ENCODE assay signal across 14 cellular contexts in the genomic region with DNA sequence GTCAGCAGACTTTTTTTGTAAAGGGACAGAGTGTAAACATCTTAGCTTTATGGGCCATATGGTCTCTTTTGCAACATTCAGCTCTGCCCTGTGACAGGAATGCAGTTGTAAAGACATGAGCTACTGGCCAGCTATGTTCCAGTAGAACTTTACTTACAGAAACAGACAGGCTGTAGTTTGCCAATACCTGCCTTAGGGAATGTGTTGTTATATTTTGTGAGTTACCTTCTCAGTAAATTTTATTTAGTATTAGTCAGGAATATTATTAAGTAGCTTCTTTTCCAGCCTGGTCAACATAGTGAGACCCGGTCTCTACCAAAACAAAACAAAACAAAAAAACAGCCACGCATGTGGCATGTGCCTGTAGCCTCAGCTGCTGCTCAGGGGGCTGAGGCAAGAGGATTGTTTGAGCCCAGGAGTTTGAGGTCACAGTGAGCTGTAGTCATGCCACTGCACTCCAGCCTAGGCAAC. TPM values are rescaled to one million over a fixed set of nuclear protein-coding genes. Genes with fewer than 3 reads are reported as not detected.
DNase-seq lines count a peak whose midpoint lies in the region; ATAC-seq, FAIRE-seq and TF ChIP-seq lines count a peak whose summit lies in the region.
"Had no signal": no experiment of that assay in that cellular context is flagged by ENCODE, and none has a peak within 500 bp of the region (broad histone marks: within the 10 kb centered on the region; RNA-seq: fewer than 3 reads in every experiment).

No MANE protein-coding gene starts in this region.

- no peak overlapping the region for H3K4me3 Mint-ChIP-seq in activated naive CD8-positive, alpha-beta T cell treated with anti-CD3 and anti-CD28 coated beads, Interleukin-2, amount 50 U/mL, for 24 hours
- no peak overlapping the region for H3K4me3 Mint-ChIP-seq in activated naive CD8-positive, alpha-beta T cell treated with anti-CD3 and anti-CD28 coated beads for 36 hours
- H3K4me3 Mint-ChIP-seq in endothelial cell (ENCODE audit: unreplicated experiment) (no peak overlapping the region), type B pancreatic cell (no peak overlapping the region)
- H3K4me3 Mint-ChIP-seq: stimulated activated memory B cell treated with anti-CD40 and anti-IgM and Interleukin-4, amounts not matched to agents 10 μg/mL and 1 μg/mL and 100 μg/mL, for 72 hours had no signal

- peaks cover 0 to 5% of the 10 kb centered on the region in 2 donors for H3K4me1 ChIP-seq in kidney (ENCODE audit: control insufficient read depth in 1 of 2, insufficient read depth in 1 of 2, low read depth in 1 of 2, low read length in 2 of 2)
- H3K4me1 ChIP-seq: ascending aorta had no signal

- H3K9me3 Mint-ChIP-seq in activated naive CD8-positive, alpha-beta T cell treated with anti-CD3 and anti-CD28 coated beads, Interleukin-2, amount 50 U/mL, for 24 hours, result no peaks in the 10 kb centered on the region
- H3K9me3 Mint-ChIP-seq in activated naive CD8-positive, alpha-beta T cell treated with anti-CD3 and anti-CD28 coated beads for 36 hours, result no peaks in the 10 kb centered on the region
- no peaks in the 10 kb centered on the region for H3K9me3 Mint-ChIP-seq in endothelial cell (ENCODE audit: unreplicated experiment)
- no peaks in the 10 kb centered on the region for H3K9me3 Mint-ChIP-seq in type B pancreatic cell
- H3K9me3 Mint-ChIP-seq: stimulated activated memory B cell treated with anti-CD40 and anti-IgM and Interleukin-4, amounts not matched to agents 10 μg/mL and 1 μg/mL and 100 μg/mL, for 72 hours had no signal

- no peak overlapping the region for H3K27ac ChIP-seq in kidney (ENCODE audit: low read depth in 2 of 2, low read length in 2 of 2)
- H3K27ac ChIP-seq: ascending aorta had no signal

- ATAC-seq in activated naive CD8-positive, alpha-beta T cell treated with anti-CD3 and anti-CD28 coated beads, Interleukin-2, amount 50 U/mL, for 24 hours, result no peak
- ATAC-seq: stimulated activated memory B cell treated with anti-CD40 and anti-IgM and Interleukin-4, amounts not matched to agents 10 μg/mL and 1 μg/mL and 100 μg/mL, for 72 hours had no signal

- H3K36me3 ChIP-seq in kidney (ENCODE audit: control insufficient read depth in 1 of 2, insufficient read depth in 2 of 2, low read length in 2 of 2), result peaks cover 17 to 27% of the 10 kb centered on the region in 2 donors

- FAIRE-seq in kidney (lab: Jason Lieb, UNC), result no peak

- peaks cover 21% of the 10 kb centered on the region for H3K4me1 Mint-ChIP-seq in activated naive CD8-positive, alpha-beta T cell treated with anti-CD3 and anti-CD28 coated beads, Interleukin-2, amount 50 U/mL, for 24 hours
- peaks cover 20% of the 10 kb centered on the region for H3K4me1 Mint-ChIP-seq in activated naive CD8-positive, alpha-beta T cell treated with anti-CD3 and anti-CD28 coated beads for 36 hours
- peaks cover 21% of the 10 kb centered on the region for H3K4me1 Mint-ChIP-seq in endothelial cell (ENCODE audit: unreplicated experiment)
- peaks cover 5% of the 10 kb centered on the region for H3K4me1 Mint-ChIP-seq in type B pancreatic cell (ENCODE audit: unreplicated experiment)

- peaks cover 22% of the 10 kb centered on the region for H3K36me3 Mint-ChIP-seq in activated naive CD8-positive, alpha-beta T cell treated with anti-CD3 and anti-CD28 coated beads, Interleukin-2, amount 50 U/mL, for 24 hours (ENCODE audit: low read depth)
- H3K36me3 Mint-ChIP-seq in activated naive CD8-positive, alpha-beta T cell treated with anti-CD3 and anti-CD28 coated beads for 36 hours, result peaks cover 17% of the 10 kb centered on the region
- H3K36me3 Mint-ChIP-seq in endothelial cell (ENCODE audit: low read depth, unreplicated experiment) (peaks cover 21% of the 10 kb centered on the region), type B pancreatic cell (peaks cover 29% of the 10 kb centered on the region)

- TF ChIP-seq CTCF in endothelial cell (IDR thresholded peaks at IDR 0.05; ENCODE audit: unreplicated experiment), result no peak
- no peak for TF ChIP-seq CTCF in type B pancreatic cell (conservative IDR thresholded peaks at IDR 0.05)
- no peak for TF ChIP-seq CTCF in kidney (IDR thresholded peaks at IDR 0.05; ENCODE audit: borderline replicate concordance, extremely low read depth, insufficient read depth)

- intact Hi-C loops in kidney (cut with DNase I), result no loop called here

- H3K4me3 ChIP-seq in kidney (ENCODE audit: low read length in 2 of 2), result no peak overlapping the region
- H3K4me3 ChIP-seq: ascending aorta had no signal

- DNase-seq in activated naive CD8-positive, alpha-beta T cell treated with anti-CD3 and anti-CD28 coated beads, Interleukin-2, amount 50 U/mL, for 24 hours, result no peak
- DNase-seq in activated naive CD8-positive, alpha-beta T cell treated with anti-CD3 and anti-CD28 coated beads for 36 hours, result no peak
- DNase-seq in endothelial cell (ENCODE audit: low spot score) (no peak), lung microvascular endothelial cell (ENCODE audit: low read depth in 2 of 2) (peak; percentile 50 to 63), type B pancreatic cell (ENCODE audit: extremely low spot score, unreplicated experiment) (no peak), NCI-H1105 (lab: John Stamatoyannopoulos, UW) (no peak), SHP77 treated with DMSO at 0.1 percent for 48 hours (lab: John Stamatoyannopoulos, UW) (no peak), kidney (no peak)
- DNase-seq: head of caudate nucleus; NCI-H146; NK-92 treated with Interleukin-12 subunit alpha and Interleukin-12 subunit beta, amount 100 ng/mL, for 24 hours had no signal

- peak overlapping the region; percentile 43 for H3K27ac Mint-ChIP-seq in activated naive CD8-positive, alpha-beta T cell treated with anti-CD3 and anti-CD28 coated beads, Interleukin-2, amount 50 U/mL, for 24 hours
- no peak overlapping the region for H3K27ac Mint-ChIP-seq in activated naive CD8-positive, alpha-beta T cell treated with anti-CD3 and anti-CD28 coated beads for 36 hours
- H3K27ac Mint-ChIP-seq in endothelial cell (ENCODE audit: unreplicated experiment) (peak overlapping the region; percentile 99), type B pancreatic cell (peak overlapping the region; percentile 5)
- H3K27ac Mint-ChIP-seq: stimulated activated memory B cell treated with anti-CD40 and anti-IgM and Interleukin-4, amounts not matched to agents 10 μg/mL and 1 μg/mL and 100 μg/mL, for 72 hours had no signal

- no peaks in the 10 kb centered on the region for H3K27me3 Mint-ChIP-seq in activated naive CD8-positive, alpha-beta T cell treated with anti-CD3 and anti-CD28 coated beads, Interleukin-2, amount 50 U/mL, for 24 hours
- H3K27me3 Mint-ChIP-seq in activated naive CD8-positive, alpha-beta T cell treated with anti-CD3 and anti-CD28 coated beads for 36 hours, result no peaks in the 10 kb centered on the region
- peaks cover 5% of the 10 kb centered on the region for H3K27me3 Mint-ChIP-seq in endothelial cell (ENCODE audit: unreplicated experiment)
- H3K27me3 Mint-ChIP-seq in type B pancreatic cell, result no peaks in the 10 kb centered on the region
- H3K27me3 Mint-ChIP-seq: stimulated activated memory B cell treated with anti-CD40 and anti-IgM and Interleukin-4, amounts not matched to agents 10 μg/mL and 1 μg/mL and 100 μg/mL, for 72 hours had no signal

- no peak overlapping the region for H3K9ac ChIP-seq in kidney (ENCODE audit: low read length in 2 of 2)

- H3K9me3 ChIP-seq in kidney (ENCODE audit: control insufficient read depth in 1 of 2, low read length in 2 of 2), result no peaks in the 10 kb centered on the region
- H3K9me3 ChIP-seq: ascending aorta had no signal

RNA-seq across cellular contexts. Expression of gene HTT, which starts 48.8 kb away (rescaled TPM):
- total RNA-seq in activated naive CD8-positive, alpha-beta T cell treated with anti-CD3 and anti-CD28 coated beads for 36 hours, result 10 to 100 TPM; 42.9 to 49.4 TPM
- 62.4 TPM for total RNA-seq in endothelial cell (ENCODE audit: unreplicated experiment)
- 26.6 and 34.3 TPM in 2 replicates for total RNA-seq in lung microvascular endothelial cell
- 48.0 and 54.4 TPM in 2 replicates for total RNA-seq in type B pancreatic cell (ENCODE audit: low replicate concordance)
- total RNA-seq in kidney, result 64.0 TPM
- 7.2 TPM for polyA plus RNA-seq in kidney (ENCODE audit: insufficient read depth, low read depth, low replicate concordance)

RNA-seq across cellular contexts. Expression of gene HTT-AS, which starts 48.9 kb away (rescaled TPM):
- not detected for total RNA-seq in activated naive CD8-positive, alpha-beta T cell treated with anti-CD3 and anti-CD28 coated beads for 36 hours
- not detected for total RNA-seq in endothelial cell (ENCODE audit: unreplicated experiment)
- not detected in 2 replicates for total RNA-seq in lung microvascular endothelial cell
- not detected in 2 replicates for total RNA-seq in type B pancreatic cell (ENCODE audit: low replicate concordance)
- total RNA-seq in kidney, result not detected
- not detected for polyA plus RNA-seq in kidney (ENCODE audit: insufficient read depth, low read depth, low replicate concordance)
- total RNA-seq: ascending aorta; T-helper 2 cell treated with Interferon-gamma antibody and Interleukin-4, amounts not matched to agents 100 ng/mL and 5 ng/mL, for 36 hours had no signal

Comparison
In these comparisons a context has a peak if more than half of its experiments do, and no peak if none do; other contexts are left out.
1. DNase-seq: peak in lung microvascular endothelial cell (2 of 2); none in activated naive CD8-positive, alpha-beta T cell treated with anti-CD3 and anti-CD28 coated beads, Interleukin-2, amount 50 U/mL, for 24 hours (single experiment), activated naive CD8-positive, alpha-beta T cell treated with anti-CD3 and anti-CD28 coated beads for 36 hours (single experiment), endothelial cell (single experiment), type B pancreatic cell (single experiment), NCI-H1105 (single experiment), SHP77 treated with DMSO at 0.1 percent for 48 hours (single experiment) and kidney (single experiment).